8 cellular contexts compared by ENCODE assay signal in the genomic region with DNA sequence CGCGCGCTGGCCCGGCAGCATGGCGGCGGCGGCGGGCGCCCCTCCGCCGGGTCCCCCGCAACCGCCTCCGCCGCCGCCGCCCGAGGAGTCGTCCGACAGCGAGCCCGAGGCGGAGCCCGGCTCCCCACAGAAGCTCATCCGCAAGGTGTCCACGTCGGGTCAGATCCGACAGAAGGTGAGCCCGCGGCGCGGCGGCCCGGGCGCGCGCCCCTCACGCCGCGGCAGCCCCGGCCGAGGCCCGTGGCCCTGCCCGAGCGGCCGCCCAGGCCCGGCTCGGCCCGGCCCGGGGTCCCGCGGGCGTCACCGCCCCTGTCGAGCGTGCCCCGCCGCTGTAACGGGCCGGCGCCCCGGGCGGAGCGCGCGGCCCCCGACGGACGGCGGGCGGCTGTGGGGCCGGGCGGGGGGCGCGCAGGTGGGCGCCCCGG. TPM values are rescaled to one million over a fixed set of nuclear protein-coding genes. Genes with fewer than 3 reads are reported as not detected.
DNase-seq lines count a peak whose midpoint lies in the region; ATAC-seq and TF ChIP-seq lines count a peak whose summit lies in the region.

No MANE protein-coding gene starts in this region.

- H3K36me3 ChIP-seq in ovary, result no peaks in the 10 kb centered on the region

- peaks cover 79% of the 10 kb centered on the region for H3K4me1 Mint-ChIP-seq in activated T-cell treated with anti-CD3 and anti-CD28 coated beads, Interleukin-2, amount 50 U/mL, for 24 hours (ENCODE audit: low read depth)
- H3K4me1 Mint-ChIP-seq in CD14-positive monocyte, result peaks cover 87% of the 10 kb centered on the region
- peaks cover 76% of the 10 kb centered on the region for H3K4me1 Mint-ChIP-seq in activated CD4-positive, alpha-beta memory T cell treated with anti-CD3 and anti-CD28 coated beads, Interleukin-2, amount 10 ng/mL, durations not matched to agents 7 days and 5 days

- ATAC-seq in HG03175 (IDR thresholded peaks at IDR 0.05; ENCODE audit: unreplicated experiment), result peak; percentile 10

- no peak for TF ChIP-seq EP300 in ovary (IDR thresholded peaks at IDR 0.05)

- intact Hi-C loops in ovary (cut with DNase I), result loop anchor here in 3 of 4 donors (2.0 to 10.0 kb wide), 3 partner anchors 30 to 90 kb away; no protein-coding TSS in a partner anchor
- intact Hi-C loops in CD14-positive monocyte (cut with micrococcal nuclease), result no loop called here

- TF ChIP-seq CTCF in cardiac fibroblast (IDR thresholded peaks at IDR 0.05; ENCODE audit: low read depth, low read length) (no peak), ovary (IDR thresholded peaks at IDR 0.05) (no peak), CD14-positive monocyte (IDR thresholded peaks at IDR 0.05) (no peak)

- WGBS in ovary, 3 donors, result 0 to 3% (median 0%) methylated on average over 15 to 76 of the region's 77 CpGs

- peaks cover 12% of the 10 kb centered on the region for H3K4me1 ChIP-seq in ovary (ENCODE audit: insufficient read depth)

- H3K4me3 Mint-ChIP-seq in activated T-cell treated with anti-CD3 and anti-CD28 coated beads, Interleukin-2, amount 50 U/mL, for 24 hours, result peak overlapping the region; percentile 57
- H3K4me3 Mint-ChIP-seq in CD14-positive monocyte, result peak overlapping the region in 1 of 2 donors; percentile 37
- H3K4me3 Mint-ChIP-seq in activated CD4-positive, alpha-beta memory T cell treated with anti-CD3 and anti-CD28 coated beads, Interleukin-2, amount 10 ng/mL, durations not matched to agents 7 days and 5 days, result no peak overlapping the region

- peak overlapping the region; percentile 72 to 75 for H3K4me3 ChIP-seq in cardiac fibroblast (replicated peaks in 1 of 2; ENCODE audit: low read depth in 2 of 2, low read length in 2 of 2)
- peak overlapping the region; percentile 75 for H3K4me3 ChIP-seq in ovary

- no peaks in the 10 kb centered on the region for H3K27me3 Mint-ChIP-seq in activated T-cell treated with anti-CD3 and anti-CD28 coated beads, Interleukin-2, amount 50 U/mL, for 24 hours
- H3K27me3 Mint-ChIP-seq in CD14-positive monocyte (ENCODE audit: low read depth in 3 of 3), result no peaks in the 10 kb centered on the region
- no peaks in the 10 kb centered on the region for H3K27me3 Mint-ChIP-seq in activated CD4-positive, alpha-beta memory T cell treated with anti-CD3 and anti-CD28 coated beads, Interleukin-2, amount 10 ng/mL, durations not matched to agents 7 days and 5 days

- no peak for TF ChIP-seq POLR2A in ovary (IDR thresholded peaks at IDR 0.05)

- POLR2A ChIA-PET in activated CD4-positive, alpha-beta memory T cell treated with anti-CD3 and anti-CD28 coated beads, Interleukin-2, amount 10 ng/mL, durations not matched to agents 7 days and 5 days (lab: Charles Lee), result interaction anchor here (0.9 to 2.4 kb wide), 7 partner anchors 11 to 91 kb away, joined by 3 to 12 read pairs (median 4); no protein-coding TSS in a partner anchor

- H3K36me3 Mint-ChIP-seq in activated T-cell treated with anti-CD3 and anti-CD28 coated beads, Interleukin-2, amount 50 U/mL, for 24 hours (ENCODE audit: low read depth), result peaks cover 46% of the 10 kb centered on the region
- H3K36me3 Mint-ChIP-seq in CD14-positive monocyte, result peaks cover 9 to 12% of the 10 kb centered on the region in 2 donors
- H3K36me3 Mint-ChIP-seq in activated CD4-positive, alpha-beta memory T cell treated with anti-CD3 and anti-CD28 coated beads, Interleukin-2, amount 10 ng/mL, durations not matched to agents 7 days and 5 days (ENCODE audit: low read depth), result peaks cover 35% of the 10 kb centered on the region

- no peaks in the 10 kb centered on the region for H3K27me3 ChIP-seq in ovary

- no peak overlapping the region for H3K27ac Mint-ChIP-seq in activated T-cell treated with anti-CD3 and anti-CD28 coated beads, Interleukin-2, amount 50 U/mL, for 24 hours
- no peak overlapping the region for H3K27ac Mint-ChIP-seq in CD14-positive monocyte
- H3K27ac Mint-ChIP-seq in activated CD4-positive, alpha-beta memory T cell treated with anti-CD3 and anti-CD28 coated beads, Interleukin-2, amount 10 ng/mL, durations not matched to agents 7 days and 5 days, result no peak overlapping the region

- H3K27ac ChIP-seq in ovary, result no peak overlapping the region

- no peaks in the 10 kb centered on the region for H3K9me3 ChIP-seq in ovary

- DNase-seq in activated T-cell treated with anti-CD3 and anti-CD28 coated beads, Interleukin-2, amount 50 U/mL, for 24 hours, result no peak
- DNase-seq in activated T-cell treated with anti-CD3 and anti-CD28 coated beads, Interleukin-2, amount 50 U/mL, for 48 hours, result no peak
- no peak for DNase-seq in cardiac fibroblast (ENCODE audit: low read depth in 2 of 2)
- no peak for DNase-seq in ovary
- DNase-seq in Kasumi-1 (lab: John Stamatoyannopoulos, UW), result no peak
- DNase-seq in CD14-positive monocyte (ENCODE audit: low spot score), result no peak
- DNase-seq in activated CD4-positive, alpha-beta memory T cell treated with anti-CD3 and anti-CD28 coated beads, Interleukin-2, amount 10 ng/mL, durations not matched to agents 7 days and 5 days, result no peak

- CTCF ChIA-PET in activated CD4-positive, alpha-beta memory T cell treated with anti-CD3 and anti-CD28 coated beads, Interleukin-2, amount 10 ng/mL, durations not matched to agents 7 days and 5 days (lab: Charles Lee), result interaction anchor here (0.8 to 2.3 kb wide), 10 partner anchors 9 to 88 kb away, joined by 3 to 21 read pairs (median 8); no protein-coding TSS in a partner anchor

- no peaks in the 10 kb centered on the region for H3K9me3 Mint-ChIP-seq in activated T-cell treated with anti-CD3 and anti-CD28 coated beads, Interleukin-2, amount 50 U/mL, for 24 hours
- H3K9me3 Mint-ChIP-seq in CD14-positive monocyte, result no peaks in the 10 kb centered on the region
- H3K9me3 Mint-ChIP-seq in activated CD4-positive, alpha-beta memory T cell treated with anti-CD3 and anti-CD28 coated beads, Interleukin-2, amount 10 ng/mL, durations not matched to agents 7 days and 5 days, result no peaks in the 10 kb centered on the region

RNA-seq across cellular contexts. Expression of gene DGKD, which starts 0.2 kb away (rescaled TPM):
- total RNA-seq in ovary, result 10 to 100 TPM in 6 of 7 donors, 1 to 10 TPM in 1; 9.4 to 81.8 (median 39.5) TPM
- polyA plus RNA-seq in ovary (10 to 100 TPM; 19.0 to 19.1 TPM), CD14-positive monocyte (10 to 100 TPM; 14.5 to 16.6 TPM)
- 10 to 100 TPM; 77.8 to 78.3 TPM for total RNA-seq in activated CD4-positive, alpha-beta memory T cell treated with anti-CD3 and anti-CD28 coated beads, Interleukin-2, amount 10 ng/mL, durations not matched to agents 7 days and 5 days

RNA-seq across cellular contexts. Expression of gene SAG, which starts 46.9 kb away (rescaled TPM):
- not detected for total RNA-seq in ovary
- not detected for polyA plus RNA-seq in ovary
- under 1 TPM in 1 of 2 donors, not detected in 1; 0.87 TPM for polyA plus RNA-seq in CD14-positive monocyte
- under 1 TPM in 1 of 2 experiments, not detected in 1; 0.10 TPM for total RNA-seq in activated CD4-positive, alpha-beta memory T cell treated with anti-CD3 and anti-CD28 coated beads, Interleukin-2, amount 10 ng/mL, durations not matched to agents 7 days and 5 days

Comparison
In these comparisons a context has a peak if more than half of its experiments do, and no peak if none do; other contexts are left out.
1. intact Hi-C loops: an anchor here in ovary (2.0 to 10.0 kb wide); none called in CD14-positive monocyte.